ENCODE assay signal across 22 cellular contexts in the genomic region with DNA sequence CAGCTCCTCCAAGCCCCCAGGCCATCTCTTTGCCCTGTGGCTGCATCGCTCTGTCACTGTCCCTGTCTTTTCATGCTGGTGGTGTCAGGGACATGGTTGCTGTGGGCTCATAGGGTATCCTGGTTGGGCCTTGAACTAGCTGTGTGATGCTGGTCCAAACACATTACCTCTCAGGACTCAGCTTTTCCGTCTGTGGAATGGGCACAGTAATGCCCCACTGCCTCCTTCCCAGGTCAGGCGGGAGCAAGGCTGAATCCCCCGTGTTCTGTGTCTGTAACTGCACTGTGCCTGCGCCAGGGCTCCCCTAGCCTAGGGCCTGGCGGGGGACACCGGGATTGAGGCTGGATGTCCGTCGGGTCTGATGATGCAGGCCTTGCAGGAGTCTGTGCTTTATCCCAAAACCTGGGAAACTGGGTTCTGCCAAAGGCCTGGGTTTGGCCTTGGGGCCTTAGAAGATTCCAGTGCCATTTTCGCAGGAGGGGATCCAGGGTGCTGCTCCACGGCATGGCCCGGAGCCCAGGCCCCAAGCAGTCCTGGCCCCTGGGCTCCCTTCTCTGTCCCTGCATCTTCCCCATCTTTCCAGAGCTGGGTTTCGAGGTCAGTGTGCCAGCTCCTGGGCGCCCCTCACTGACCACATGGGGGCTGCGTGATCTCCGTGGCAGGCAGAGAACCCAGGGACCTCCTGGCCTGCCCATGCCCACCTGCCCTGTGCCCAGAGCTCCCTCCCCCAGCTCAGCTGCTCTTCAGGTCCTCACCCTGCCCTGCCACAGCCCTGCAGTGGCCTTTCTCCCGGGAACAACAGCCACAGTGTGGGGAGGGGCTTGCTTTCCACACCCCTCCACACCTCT.
"Had no signal": no experiment of that assay in that cellular context is flagged by ENCODE, and none has a peak within 500 bp of the region (broad histone marks: within the 10 kb centered on the region; RNA-seq: fewer than 3 reads in every experiment).

No MANE protein-coding gene starts in this region.

- H3K27ac ChIP-seq: body of pancreas, dorsolateral prefrontal cortex, epithelial cell of prostate, hepatocyte, tibial artery had no signal

- H3K27ac Mint-ChIP-seq: activated CD4-positive, alpha-beta T cell treated with anti-CD3 and anti-CD28 coated beads, Interleukin-2, amount 10 ng/mL, durations not matched to agents 7 days and 5 days; activated naive CD8-positive, alpha-beta T cell treated with anti-CD3 and anti-CD28 coated beads, Interleukin-2, amount 10 ng/mL, durations not matched to agents 7 days and 5 days; activated T-helper 1 cell treated with anti-CD3 and anti-CD28 coated beads, Interleukin-12 subunit alpha, Interleukin-12 subunit beta, Interleukin-2, Interleukin-4 antibody, amounts not matched to agents 30 ng/mL and 10 ng/mL and 1 ng/mL, durations not matched to agents 14 hours and 24 hours and 36 hours; memory B cell; T-helper 2 cell treated with Interferon-gamma antibody and Interleukin-4, amounts not matched to agents 5 μg/mL and 100 μg/mL, for 36 hours had no signal

- H3K27me3 ChIP-seq: body of pancreas, dorsolateral prefrontal cortex, hepatocyte, tibial artery had no signal

- H3K36me3 ChIP-seq: tibial artery had no signal

- H3K79me2 ChIP-seq: hepatocyte had no signal

- FAIRE-seq: colon, islet of Langerhans, urothelium cell line had no signal

- H3K4me3 ChIP-seq: body of pancreas, dorsolateral prefrontal cortex, hepatocyte, tibial artery had no signal

- H3K27me3 Mint-ChIP-seq: activated CD4-positive, alpha-beta T cell treated with anti-CD3 and anti-CD28 coated beads, Interleukin-2, amount 10 ng/mL, durations not matched to agents 7 days and 5 days; memory B cell had no signal

- H3K9ac ChIP-seq: SK-N-SH had no signal

- H3K4me2 ChIP-seq: hepatocyte, SK-N-SH had no signal

- H3K4me3 Mint-ChIP-seq: activated CD4-positive, alpha-beta T cell treated with anti-CD3 and anti-CD28 coated beads, Interleukin-2, amount 10 ng/mL, durations not matched to agents 7 days and 5 days; activated naive CD8-positive, alpha-beta T cell treated with anti-CD3 and anti-CD28 coated beads, Interleukin-2, amount 10 ng/mL, durations not matched to agents 7 days and 5 days; activated T-helper 1 cell treated with anti-CD3 and anti-CD28 coated beads, Interleukin-12 subunit alpha, Interleukin-12 subunit beta, Interleukin-2, Interleukin-4 antibody, amounts not matched to agents 30 ng/mL and 10 ng/mL and 1 ng/mL, durations not matched to agents 14 hours and 24 hours and 36 hours; memory B cell; T-helper 2 cell treated with Interferon-gamma antibody and Interleukin-4, amounts not matched to agents 5 μg/mL and 100 μg/mL, for 36 hours had no signal

- H3K9me3 ChIP-seq: body of pancreas, SK-N-SH had no signal

- DNase-seq: activated CD4-positive, alpha-beta T cell treated with anti-CD3 and anti-CD28 coated beads, Interleukin-2, amount 10 ng/mL, durations not matched to agents 7 days and 5 days; activated CD4-positive, CD25-positive, alpha-beta regulatory T cell; activated CD8-positive, alpha-beta memory T cell treated with anti-CD3 and anti-CD28 coated beads for 24 hours; activated naive CD8-positive, alpha-beta T cell treated with anti-CD3 and anti-CD28 coated beads, Interleukin-2, amount 10 ng/mL, durations not matched to agents 7 days and 5 days; body of pancreas; caudate nucleus; foreskin fibroblast; left colon; SK-N-SH; stimulated activated CD4-positive, alpha-beta T cell treated with anti-CD3 and anti-CD28 coated beads, Interleukin-12 subunit alpha, Interleukin-12 subunit beta, amount 100 ng/mL, for 4 hours; stimulated activated CD4-positive, alpha-beta T cell treated with anti-CD3 and anti-CD28 coated beads, Interleukin-2, amount 100 ng/mL, for 24 hours; stimulated activated naive CD4-positive, alpha-beta T cell treated with Interleukin-2 at 50 U/mL for 16 hours; tibial artery had no signal

- ATAC-seq: body of pancreas, left colon had no signal

- H2AFZ ChIP-seq: hepatocyte had no signal
